1 cellular context compared by ENCODE assay signal in the genomic region with DNA sequence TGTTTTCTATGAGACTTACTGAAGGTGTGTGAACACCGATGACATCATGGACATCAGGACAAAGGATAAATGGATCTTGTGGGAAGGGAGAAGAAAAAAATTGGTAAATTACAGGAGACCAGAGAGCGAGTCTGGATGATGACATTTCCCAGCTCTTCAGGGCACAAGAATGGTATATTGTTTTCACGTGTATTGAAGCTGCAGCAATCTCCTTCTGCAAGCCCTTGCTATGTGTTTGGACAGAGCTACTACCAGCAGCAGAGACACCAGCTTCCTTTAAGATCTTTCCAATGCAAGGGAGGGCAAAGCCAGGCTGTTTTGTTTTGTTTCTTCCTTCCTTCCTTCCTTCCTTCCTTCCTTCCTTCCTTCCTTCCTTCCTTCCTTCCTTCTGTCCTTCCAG.
TF ChIP-seq lines count a peak whose summit lies in the region.

No MANE protein-coding gene starts in this region.

TF ChIP-seq in HepG2, 621 proteins besides CTCF, POLR2A, EP300 and RAD21 (continued from another document):
- TF ChIP-seq, protein P1, sequence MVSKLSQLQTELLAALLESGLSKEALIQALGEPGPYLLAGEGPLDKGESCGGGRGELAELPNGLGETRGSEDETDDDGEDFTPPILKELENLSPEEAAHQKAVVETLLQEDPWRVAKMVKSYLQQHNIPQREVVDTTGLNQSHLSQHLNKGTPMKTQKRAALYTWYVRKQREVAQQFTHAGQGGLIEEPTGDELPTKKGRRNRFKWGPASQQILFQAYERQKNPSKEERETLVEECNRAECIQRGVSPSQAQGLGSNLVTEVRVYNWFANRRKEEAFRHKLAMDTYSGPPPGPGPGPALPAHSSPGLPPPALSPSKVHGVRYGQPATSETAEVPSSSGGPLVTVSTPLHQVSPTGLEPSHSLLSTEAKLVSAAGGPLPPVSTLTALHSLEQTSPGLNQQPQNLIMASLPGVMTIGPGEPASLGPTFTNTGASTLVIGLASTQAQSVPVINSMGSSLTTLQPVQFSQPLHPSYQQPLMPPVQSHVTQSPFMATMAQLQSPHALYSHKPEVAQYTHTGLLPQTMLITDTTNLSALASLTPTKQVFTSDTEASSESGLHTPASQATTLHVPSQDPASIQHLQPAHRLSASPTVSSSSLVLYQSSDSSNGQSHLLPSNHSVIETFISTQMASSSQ (IDR thresholded peaks at IDR 0.05; ENCODE audit: low read depth): no peak
- TF ChIP-seq, protein P1 (CRISPR knock-in tag; IDR thresholded peaks at IDR 0.05; ENCODE audit: borderline replicate concordance): no peak
- TF ChIP-seq ZNF772 (CRISPR knock-in tag; IDR thresholded peaks at IDR 0.05): no peak
- no peak for TF ChIP-seq CENPX (CRISPR knock-in tag; IDR thresholded peaks at IDR 0.05)
- TF ChIP-seq, protein P2, sequence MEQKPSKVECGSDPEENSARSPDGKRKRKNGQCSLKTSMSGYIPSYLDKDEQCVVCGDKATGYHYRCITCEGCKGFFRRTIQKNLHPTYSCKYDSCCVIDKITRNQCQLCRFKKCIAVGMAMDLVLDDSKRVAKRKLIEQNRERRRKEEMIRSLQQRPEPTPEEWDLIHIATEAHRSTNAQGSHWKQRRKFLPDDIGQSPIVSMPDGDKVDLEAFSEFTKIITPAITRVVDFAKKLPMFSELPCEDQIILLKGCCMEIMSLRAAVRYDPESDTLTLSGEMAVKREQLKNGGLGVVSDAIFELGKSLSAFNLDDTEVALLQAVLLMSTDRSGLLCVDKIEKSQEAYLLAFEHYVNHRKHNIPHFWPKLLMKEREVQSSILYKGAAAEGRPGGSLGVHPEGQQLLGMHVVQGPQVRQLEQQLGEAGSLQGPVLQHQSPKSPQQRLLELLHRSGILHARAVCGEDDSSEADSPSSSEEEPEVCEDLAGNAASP (CRISPR knock-in tag; IDR thresholded peaks at IDR 0.05; ENCODE audit: borderline replicate concordance): no peak
- TF ChIP-seq ZNF549 (CRISPR knock-in tag; IDR thresholded peaks at IDR 0.05): no peak
TF ChIP-seq in HepG2: peak in this region for 1.
